In the genomic region with DNA sequence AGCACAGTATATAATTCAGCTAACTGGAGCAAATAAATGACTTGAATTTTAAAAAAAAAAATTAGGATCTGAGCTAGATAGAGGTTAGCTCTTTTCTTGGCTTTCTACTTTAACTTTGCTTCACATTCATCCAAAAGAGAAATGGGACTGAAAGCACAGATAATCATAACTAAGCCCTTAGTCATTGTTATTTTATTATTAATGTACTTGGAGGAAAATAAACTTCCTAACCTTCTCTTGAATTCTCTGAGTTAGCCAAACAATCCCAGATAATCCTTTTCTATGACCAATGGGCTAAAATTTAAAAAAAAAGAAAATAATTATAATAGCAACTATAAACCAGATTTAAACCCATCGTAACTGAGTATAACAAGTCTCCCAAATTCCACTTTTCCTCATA, we compare ENCODE assay signal across 13 cellular contexts. TPM values are rescaled to one million over a fixed set of nuclear protein-coding genes. Genes with fewer than 3 reads are reported as not detected.
DNase-seq lines count a peak whose midpoint lies in the region; ATAC-seq and TF ChIP-seq lines count a peak whose summit lies in the region.
"Had no signal": no experiment of that assay in that cellular context is flagged by ENCODE, and none has a peak within 500 bp of the region (broad histone marks: within the 10 kb centered on the region; RNA-seq: fewer than 3 reads in every experiment).

No MANE protein-coding gene starts in this region.

- no peak overlapping the region for H2AFZ ChIP-seq in mammary epithelial cell (ENCODE audit: low read depth, low read length)

- no peak overlapping the region for H3K27ac ChIP-seq in mammary epithelial cell (ENCODE audit: insufficient read depth, low read depth, low read length)
- H3K27ac ChIP-seq: C4-2B, SJCRH30 had no signal

- TF ChIP-seq CTCF in mammary epithelial cell (conservative IDR thresholded peaks at IDR 0.05 in 1 of 2, IDR thresholded peaks at IDR 0.05 in 1 of 2; ENCODE audit: extremely low read depth in 1 of 2, insufficient read depth in 1 of 2, low read depth in 1 of 2, low read length in 2 of 2) (no peak), MCF 10A (IDR thresholded peaks at IDR 0.05; ENCODE audit: unreplicated experiment) (no peak)

- H3K4me1 Mint-ChIP-seq in MCF 10A (ENCODE audit: insufficient read depth, unreplicated experiment), result no peaks in the 10 kb centered on the region

- H3K4me2 ChIP-seq in mammary epithelial cell (ENCODE audit: insufficient read depth, low read depth, low read length), result peak overlapping the region; percentile 44

- no peaks in the 10 kb centered on the region for H3K9me3 Mint-ChIP-seq in MCF 10A (ENCODE audit: unreplicated experiment)

- no peak overlapping the region for H3K27ac Mint-ChIP-seq in MCF 10A (ENCODE audit: low read depth, unreplicated experiment)

- H3K4me3 Mint-ChIP-seq in MCF 10A (ENCODE audit: unreplicated experiment), result no peak overlapping the region

- BruUV-seq in mammary epithelial cell (replicated peaks; lab: Mats Ljungman, UMichigan) (no TSS peak), MCF 10A (replicated peaks; lab: Mats Ljungman, UMichigan) (no TSS peak)

- H3K4me3 ChIP-seq in mammary epithelial cell (replicated peaks in 1 of 3; ENCODE audit: insufficient read depth in 1 of 3, low read depth in 2 of 3, low read length in 3 of 3), result no peak overlapping the region
- no peak overlapping the region for H3K4me3 ChIP-seq in HAP-1
- H3K4me3 ChIP-seq: SJCRH30 had no signal

- no peaks in the 10 kb centered on the region for H4K20me1 ChIP-seq in mammary epithelial cell (ENCODE audit: insufficient read depth, low read length)

- intact Hi-C loops in mammary epithelial cell (cut with micrococcal nuclease), result no loop called here
- intact Hi-C loops in MCF 10A (cut with micrococcal nuclease), result no loop called here

- no peaks in the 10 kb centered on the region for H3K36me3 Mint-ChIP-seq in MCF 10A (ENCODE audit: insufficient read depth, unreplicated experiment)

- dilution Hi-C loops in mammary epithelial cell (cut with HindIII; ENCODE audit: low sequenced_read_pairs), result no loop called here

- H3K9me3 ChIP-seq in mammary epithelial cell (replicated peaks; ENCODE audit: insufficient read depth, low read length) (no peaks in the 10 kb centered on the region), HAP-1 (no peaks in the 10 kb centered on the region)
- H3K9me3 ChIP-seq: Caco-2, SJCRH30 had no signal

- in situ Hi-C loops in mammary epithelial cell (cut with MboI; ENCODE audit: low sequenced_read_pairs in 2 of 2) (no loop called here), HAP-1 (cut with MboI; ENCODE audit: low sequenced_read_pairs) (no loop called here)

- no peaks in the 10 kb centered on the region for H3K79me2 ChIP-seq in mammary epithelial cell (ENCODE audit: insufficient read depth, low read length)

- WGBS in mammary epithelial cell (ENCODE audit: low coverage, missing lambda C conversion rate), result 100% methylated on average over 1 of the region's 1 CpG

- no peak overlapping the region for H3K9ac ChIP-seq in mammary epithelial cell (ENCODE audit: insufficient read depth, low read length)

- no peak for DNase-seq in mammary epithelial cell
- DNase-seq in MCF 10A (ENCODE audit: unreplicated experiment), result no peak
- DNase-seq in fibroblast of peridontal ligament (ENCODE audit: extremely low read depth), result peak; percentile 10
- no peak for DNase-seq in HAP-1 (ENCODE audit: low spot score in 2 of 2)
- DNase-seq in AG08395 (ENCODE audit: low spot score), result no peak
- DNase-seq: Caco-2, Karpas-422, SJCRH30 had no signal

- H3K4me1 ChIP-seq in mammary epithelial cell (ENCODE audit: insufficient read depth, low read length) (peaks cover 16% of the 10 kb centered on the region), HAP-1 (no peaks in the 10 kb centered on the region)
- H3K4me1 ChIP-seq: Caco-2 had no signal

- H3K36me3 ChIP-seq in mammary epithelial cell (ENCODE audit: insufficient read depth, low read length), result no peaks in the 10 kb centered on the region
- H3K36me3 ChIP-seq in HAP-1 (replicated peaks), result no peaks in the 10 kb centered on the region
- H3K36me3 ChIP-seq: SJCRH30 had no signal

- H3K27me3 ChIP-seq in mammary epithelial cell (ENCODE audit: insufficient read depth, low read length), result no peaks in the 10 kb centered on the region
- H3K27me3 ChIP-seq in HAP-1 (ENCODE audit: low read depth), result no peaks in the 10 kb centered on the region

- CTCF ChIA-PET in mammary epithelial cell (lab: Charles Lee; ENCODE audit: low non-redundant PET) (no interaction called here), MCF 10A (lab: Yijun Ruan, JAX) (interaction anchor here (1.4 kb wide), 1 partner anchor 12 kb away, joined by 3 read pairs; no protein-coding TSS in a partner anchor)

- H3K27me3 Mint-ChIP-seq in MCF 10A (ENCODE audit: insufficient read depth, unreplicated experiment), result no peaks in the 10 kb centered on the region

- POLR2A ChIA-PET in MCF 10A (lab: Yijun Ruan, JAX), result interaction anchor here (1.1 to 1.3 kb wide), 2 partner anchors 15 to 88 kb away, joined by 3 to 4 read pairs; no protein-coding TSS in a partner anchor

- ATAC-seq in SK-N-SH treated with all-trans-retinoic acid at 6 μM for 48 hours, result peak; percentile 24; the same call in 2 of the 3 replicates
- ATAC-seq in HG03342 (IDR thresholded peaks at IDR 0.05; ENCODE audit: unreplicated experiment), result no peak
- no peak for ATAC-seq in GM21737 (IDR thresholded peaks at IDR 0.05; ENCODE audit: unreplicated experiment)
- ATAC-seq: HepG2 had no signal

TF ChIP-seq in SK-N-SH treated with all-trans-retinoic acid at 6 μM for 48 hours, 23 proteins besides CTCF, POLR2A, EP300 and RAD21 (continues in another document):
- TF ChIP-seq, protein P1, sequence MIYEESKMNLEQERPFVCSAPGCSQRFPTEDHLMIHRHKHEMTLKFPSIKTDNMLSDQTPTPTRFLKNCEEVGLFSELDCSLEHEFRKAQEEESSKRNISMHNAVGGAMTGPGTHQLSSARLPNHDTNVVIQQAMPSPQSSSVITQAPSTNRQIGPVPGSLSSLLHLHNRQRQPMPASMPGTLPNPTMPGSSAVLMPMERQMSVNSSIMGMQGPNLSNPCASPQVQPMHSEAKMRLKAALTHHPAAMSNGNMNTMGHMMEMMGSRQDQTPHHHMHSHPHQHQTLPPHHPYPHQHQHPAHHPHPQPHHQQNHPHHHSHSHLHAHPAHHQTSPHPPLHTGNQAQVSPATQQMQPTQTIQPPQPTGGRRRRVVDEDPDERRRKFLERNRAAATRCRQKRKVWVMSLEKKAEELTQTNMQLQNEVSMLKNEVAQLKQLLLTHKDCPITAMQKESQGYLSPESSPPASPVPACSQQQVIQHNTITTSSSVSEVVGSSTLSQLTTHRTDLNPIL (CRISPR knock-in tag; IDR thresholded peaks at IDR 0.05; ENCODE audit: low read depth), result no peak
- TF ChIP-seq, protein P2, sequence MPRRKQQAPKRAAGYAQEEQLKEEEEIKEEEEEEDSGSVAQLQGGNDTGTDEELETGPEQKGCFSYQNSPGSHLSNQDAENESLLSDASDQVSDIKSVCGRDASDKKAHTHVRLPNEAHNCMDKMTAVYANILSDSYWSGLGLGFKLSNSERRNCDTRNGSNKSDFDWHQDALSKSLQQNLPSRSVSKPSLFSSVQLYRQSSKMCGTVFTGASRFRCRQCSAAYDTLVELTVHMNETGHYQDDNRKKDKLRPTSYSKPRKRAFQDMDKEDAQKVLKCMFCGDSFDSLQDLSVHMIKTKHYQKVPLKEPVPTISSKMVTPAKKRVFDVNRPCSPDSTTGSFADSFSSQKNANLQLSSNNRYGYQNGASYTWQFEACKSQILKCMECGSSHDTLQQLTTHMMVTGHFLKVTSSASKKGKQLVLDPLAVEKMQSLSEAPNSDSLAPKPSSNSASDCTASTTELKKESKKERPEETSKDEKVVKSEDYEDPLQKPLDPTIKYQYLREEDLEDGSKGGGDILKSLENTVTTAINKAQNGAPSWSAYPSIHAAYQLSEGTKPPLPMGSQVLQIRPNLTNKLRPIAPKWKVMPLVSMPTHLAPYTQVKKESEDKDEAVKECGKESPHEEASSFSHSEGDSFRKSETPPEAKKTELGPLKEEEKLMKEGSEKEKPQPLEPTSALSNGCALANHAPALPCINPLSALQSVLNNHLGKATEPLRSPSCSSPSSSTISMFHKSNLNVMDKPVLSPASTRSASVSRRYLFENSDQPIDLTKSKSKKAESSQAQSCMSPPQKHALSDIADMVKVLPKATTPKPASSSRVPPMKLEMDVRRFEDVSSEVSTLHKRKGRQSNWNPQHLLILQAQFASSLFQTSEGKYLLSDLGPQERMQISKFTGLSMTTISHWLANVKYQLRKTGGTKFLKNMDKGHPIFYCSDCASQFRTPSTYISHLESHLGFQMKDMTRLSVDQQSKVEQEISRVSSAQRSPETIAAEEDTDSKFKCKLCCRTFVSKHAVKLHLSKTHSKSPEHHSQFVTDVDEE (CRISPR knock-in tag; IDR thresholded peaks at IDR 0.05), result no peak
- TF ChIP-seq ZNF8 (CRISPR knock-in tag; IDR thresholded peaks at IDR 0.05) (no peak), ESRRG (CRISPR knock-in tag; IDR thresholded peaks at IDR 0.05) (no peak), ARNTL (CRISPR knock-in tag; IDR thresholded peaks at IDR 0.05; ENCODE audit: borderline replicate concordance, low read depth) (no peak), RARB (CRISPR knock-in tag; IDR thresholded peaks at IDR 0.05) (no peak), OSR1 (CRISPR knock-in tag; IDR thresholded peaks at IDR 0.05) (no peak)
- TF ChIP-seq, protein P3, sequence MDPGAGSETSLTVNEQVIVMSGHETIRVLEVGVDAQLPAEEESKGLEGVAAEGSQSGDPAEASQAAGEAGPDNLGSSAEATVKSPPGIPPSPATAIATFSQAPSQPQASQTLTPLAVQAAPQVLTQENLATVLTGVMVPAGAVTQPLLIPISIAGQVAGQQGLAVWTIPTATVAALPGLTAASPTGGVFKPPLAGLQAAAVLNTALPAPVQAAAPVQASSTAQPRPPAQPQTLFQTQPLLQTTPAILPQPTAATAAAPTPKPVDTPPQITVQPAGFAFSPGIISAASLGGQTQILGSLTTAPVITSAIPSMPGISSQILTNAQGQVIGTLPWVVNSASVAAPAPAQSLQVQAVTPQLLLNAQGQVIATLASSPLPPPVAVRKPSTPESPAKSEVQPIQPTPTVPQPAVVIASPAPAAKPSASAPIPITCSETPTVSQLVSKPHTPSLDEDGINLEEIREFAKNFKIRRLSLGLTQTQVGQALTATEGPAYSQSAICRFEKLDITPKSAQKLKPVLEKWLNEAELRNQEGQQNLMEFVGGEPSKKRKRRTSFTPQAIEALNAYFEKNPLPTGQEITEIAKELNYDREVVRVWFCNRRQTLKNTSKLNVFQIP (CRISPR knock-in tag; IDR thresholded peaks at IDR 0.05; ENCODE audit: borderline replicate concordance, low read depth), result no peak

RNA-seq across cellular contexts. Expression of a gene that starts 57.6 kb away (rescaled TPM):
- total RNA-seq in mammary epithelial cell, result 10 to 100 TPM; 45.2 to 57.9 TPM
- 37.4 TPM for polyA plus RNA-seq in mammary epithelial cell
- 38.7 TPM for polyA minus RNA-seq in mammary epithelial cell
- total RNA-seq in MCF 10A (2022), result 53.8 and 68.6 TPM in 2 replicates
